Comparison of ENCODE assay signal across 1 cellular context in the genomic region with DNA sequence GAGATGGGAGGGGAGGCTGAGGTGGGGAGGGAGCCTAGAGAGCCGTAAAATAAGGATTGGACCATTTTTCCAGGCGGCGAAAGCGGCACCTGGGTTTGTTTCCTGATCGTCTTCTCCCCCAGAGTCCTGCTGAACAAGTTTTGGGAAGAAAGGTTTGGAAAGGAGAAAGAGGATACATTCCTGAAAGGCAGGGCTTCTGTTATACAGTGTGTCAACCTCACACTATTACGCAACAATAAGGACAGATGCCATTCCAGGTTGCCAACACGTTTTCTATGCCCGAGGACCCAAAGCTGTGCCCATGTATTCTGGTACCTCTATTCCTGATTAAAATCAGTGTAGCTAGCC.
A peak's percentile ranks its signal among the peaks of the same experiment; 100 is the strongest.
TF ChIP-seq lines count a peak whose summit lies in the region.

No MANE protein-coding gene starts in this region.

TF ChIP-seq in GM12878, 131 proteins besides CTCF, POLR2A, EP300 and RAD21:
- TF ChIP-seq, protein P1, sequence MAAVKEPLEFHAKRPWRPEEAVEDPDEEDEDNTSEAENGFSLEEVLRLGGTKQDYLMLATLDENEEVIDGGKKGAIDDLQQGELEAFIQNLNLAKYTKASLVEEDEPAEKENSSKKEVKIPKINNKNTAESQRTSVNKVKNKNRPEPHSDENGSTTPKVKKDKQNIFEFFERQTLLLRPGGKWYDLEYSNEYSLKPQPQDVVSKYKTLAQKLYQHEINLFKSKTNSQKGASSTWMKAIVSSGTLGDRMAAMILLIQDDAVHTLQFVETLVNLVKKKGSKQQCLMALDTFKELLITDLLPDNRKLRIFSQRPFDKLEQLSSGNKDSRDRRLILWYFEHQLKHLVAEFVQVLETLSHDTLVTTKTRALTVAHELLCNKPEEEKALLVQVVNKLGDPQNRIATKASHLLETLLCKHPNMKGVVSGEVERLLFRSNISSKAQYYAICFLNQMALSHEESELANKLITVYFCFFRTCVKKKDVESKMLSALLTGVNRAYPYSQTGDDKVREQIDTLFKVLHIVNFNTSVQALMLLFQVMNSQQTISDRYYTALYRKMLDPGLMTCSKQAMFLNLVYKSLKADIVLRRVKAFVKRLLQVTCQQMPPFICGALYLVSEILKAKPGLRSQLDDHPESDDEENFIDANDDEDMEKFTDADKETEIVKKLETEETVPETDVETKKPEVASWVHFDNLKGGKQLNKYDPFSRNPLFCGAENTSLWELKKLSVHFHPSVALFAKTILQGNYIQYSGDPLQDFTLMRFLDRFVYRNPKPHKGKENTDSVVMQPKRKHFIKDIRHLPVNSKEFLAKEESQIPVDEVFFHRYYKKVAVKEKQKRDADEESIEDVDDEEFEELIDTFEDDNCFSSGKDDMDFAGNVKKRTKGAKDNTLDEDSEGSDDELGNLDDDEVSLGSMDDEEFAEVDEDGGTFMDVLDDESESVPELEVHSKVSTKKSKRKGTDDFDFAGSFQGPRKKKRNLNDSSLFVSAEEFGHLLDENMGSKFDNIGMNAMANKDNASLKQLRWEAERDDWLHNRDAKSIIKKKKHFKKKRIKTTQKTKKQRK (IDR thresholded peaks at IDR 0.05; ENCODE audit: low read depth, low read length) = no peak
- TF ChIP-seq CEBPB (IDR thresholded peaks at IDR 0.05; ENCODE audit: borderline replicate concordance in 1 of 2, low read depth in 2 of 2, low read length in 2 of 2) = peak in 1 of 2 experiments; percentile 75; a peak in 1 of 4 replicates
- no peak for TF ChIP-seq IRF4 (IDR thresholded peaks at IDR 0.05; ENCODE audit: low read depth, low read length)
TF ChIP-seq in GM12878: peak in this region for 1.
